In genomic region chr2:122136071-122136470, GRCh38 we compare ENCODE assay signal across 9 cellular contexts.
DNase-seq lines count a peak whose midpoint lies in the region; ATAC-seq, FAIRE-seq and TF ChIP-seq lines count a peak whose summit lies in the region.
"Had no signal": no experiment of that assay in that cellular context is flagged by ENCODE, and none has a peak within 500 bp of the region (broad histone marks: within the 10 kb centered on the region; RNA-seq: fewer than 3 reads in every experiment).

No MANE protein-coding gene starts in this region.

- no peak for FAIRE-seq in GM19239 (lab: Jason Lieb, UNC)

- H3K4me3 ChIP-seq in epithelial cell of esophagus (ENCODE audit: low read length): no peak overlapping the region
- H3K4me3 ChIP-seq: heart left ventricle had no signal

- peak; percentile 28 for DNase-seq in COR-L47 (lab: John Stamatoyannopoulos, UW)
- peak; percentile 19 for DNase-seq in GM19239 (ENCODE audit: insufficient read length, low spot score)
- DNase-seq in NAMALWA (ENCODE audit: low spot score): peak; percentile 70
- peak; percentile 4 for DNase-seq in epithelial cell of esophagus (ENCODE audit: low read depth)
- DNase-seq in middle frontal gyrus (ENCODE audit: extremely low spot score, low spot score): no peak
- DNase-seq in epidermal melanocyte (ENCODE audit: insufficient read length, low spot score): no peak
- no peak for DNase-seq in stimulated activated CD4-positive, alpha-beta T cell treated with anti-CD3 and anti-CD28 coated beads, Interleukin-1b, Interleukin-23, amount 100 ng/mL, for 48 hours
- DNase-seq: heart left ventricle had no signal

- TF ChIP-seq CTCF in epithelial cell of esophagus (IDR thresholded peaks at IDR 0.05; ENCODE audit: insufficient read depth, low read depth, low read length, missing control alignments): peak; percentile 31

- ATAC-seq in GM21390 (IDR thresholded peaks at IDR 0.05; ENCODE audit: unreplicated experiment): no peak

Comparison
In these comparisons a context has a peak if more than half of its experiments do, and no peak if none do; other contexts are left out.
1. DNase-seq: peak in COR-L47 (single experiment), GM19239 (single experiment), NAMALWA (single experiment) and epithelial cell of esophagus (single experiment); none in middle frontal gyrus (single experiment), epidermal melanocyte (single experiment) and stimulated activated CD4-positive, alpha-beta T cell treated with anti-CD3 and anti-CD28 coated beads, Interleukin-1b, Interleukin-23, amount 100 ng/mL, for 48 hours (single experiment).